24 cellular contexts compared by ENCODE assay signal in genomic region chr16:69485361-69485760, GRCh38.
"Had no signal": no experiment of that assay in that cellular context is flagged by ENCODE, and none has a peak within 500 bp of the region (broad histone marks: within the 10 kb centered on the region; RNA-seq: fewer than 3 reads in every experiment).

No MANE protein-coding gene starts in this region.

- H3K4me3 Mint-ChIP-seq: immature natural killer cell, mesothelial cell of epicardium had no signal

- H3K27me3 ChIP-seq: dorsolateral prefrontal cortex, esophagus muscularis mucosa, foreskin keratinocyte, gastroesophageal sphincter, hepatocyte had no signal

- H3K9me3 ChIP-seq: esophagus muscularis mucosa, gastroesophageal sphincter, heart left ventricle, left lung, lower lobe of right lung, mucosa of descending colon had no signal

- H2AFZ ChIP-seq: hepatocyte had no signal

- DNase-seq: dermis blood vessel endothelial cell; dorsolateral prefrontal cortex; effector CD4-positive, alpha-beta T cell; effector memory CD4-positive, alpha-beta T cell; foreskin keratinocyte; heart left ventricle; hypothalamus; immature natural killer cell; left cardiac atrium; left lung; left ventricle myocardium superior; lower lobe of right lung; mesenchymal stem cell; mucosa of descending colon had no signal

- H3K36me3 Mint-ChIP-seq: immature natural killer cell, mesothelial cell of epicardium had no signal

- H3K79me2 ChIP-seq: hepatocyte had no signal

- FAIRE-seq: colon, endothelial cell of umbilical vein, frontal cortex, islet of Langerhans, keratinocyte had no signal

- H3K9me3 Mint-ChIP-seq: immature natural killer cell, mesothelial cell of epicardium had no signal

- H3K4me3 ChIP-seq: coronary artery, dorsolateral prefrontal cortex, esophagus muscularis mucosa, gastroesophageal sphincter, heart left ventricle, hepatocyte, left lung, lower lobe of right lung, mucosa of descending colon had no signal

- H3K36me3 ChIP-seq: esophagus muscularis mucosa, gastroesophageal sphincter, heart left ventricle, left lung, lower lobe of right lung had no signal

- H3K27ac Mint-ChIP-seq: mesothelial cell of epicardium had no signal

- H3K27ac ChIP-seq: coronary artery, dorsolateral prefrontal cortex, esophagus muscularis mucosa, foreskin keratinocyte, gastroesophageal sphincter, heart left ventricle, hepatocyte, left lung, lower lobe of right lung had no signal

- ATAC-seq: foreskin keratinocyte, gastroesophageal sphincter, heart left ventricle, left cardiac atrium, left lung, left ventricle myocardium superior, lower lobe of right lung, mucosa of descending colon had no signal

- H3K4me2 ChIP-seq: hepatocyte had no signal

- H3K4me1 Mint-ChIP-seq: immature natural killer cell had no signal
